20 cellular contexts compared by ENCODE assay signal in genomic region chr2:112829247-112829646, GRCh38. TPM values are rescaled to one million over a fixed set of nuclear protein-coding genes. Genes with fewer than 3 reads are reported as not detected.
"Had no signal": no experiment of that assay in that cellular context is flagged by ENCODE, and none has a peak within 500 bp of the region (broad histone marks: within the 10 kb centered on the region; RNA-seq: fewer than 3 reads in every experiment).

No MANE protein-coding gene starts in this region.

- H3K9me3 ChIP-seq: ascending aorta, gastrocnemius medialis, sigmoid colon, testis, upper lobe of right lung had no signal

- H3K4me1 ChIP-seq: ascending aorta, gastrocnemius medialis, sigmoid colon, upper lobe of right lung had no signal

- H3K4me3 Mint-ChIP-seq: activated naive CD4-positive, alpha-beta T cell treated with anti-CD3 and anti-CD28 coated beads for 36 hours; central memory CD8-positive, alpha-beta T cell; natural killer cell treated with Interleukin-12 subunit alpha and Interleukin-12 subunit beta and Interleukin-15 and Interleukin-18, amount 100 ng/mL, for 72 hours; stimulated activated memory B cell treated with anti-CD40 and anti-IgM and Interleukin-4, amounts not matched to agents 10 μg/mL and 1 μg/mL and 100 μg/mL, for 72 hours had no signal

- ATAC-seq: gastrocnemius medialis; left lobe of liver; natural killer cell treated with Interleukin-12 subunit alpha and Interleukin-12 subunit beta and Interleukin-15 and Interleukin-18, amount 100 ng/mL, for 72 hours; stimulated activated memory B cell treated with anti-CD40 and anti-IgM and Interleukin-4, amounts not matched to agents 10 μg/mL and 1 μg/mL and 100 μg/mL, for 72 hours; upper lobe of right lung had no signal

- H3K9me3 Mint-ChIP-seq: activated naive CD4-positive, alpha-beta T cell treated with anti-CD3 and anti-CD28 coated beads for 36 hours; activated T-helper 2 cell treated with anti-CD3 and anti-CD28 coated beads, Interferon-gamma antibody, Interleukin-2, Interleukin-4, amounts not matched to agents 10 μg/mL and 5 μg/mL and 100 μg/mL, durations not matched to agents 14 hours and 24 hours and 36 hours; central memory CD8-positive, alpha-beta T cell; stimulated activated memory B cell treated with anti-CD40 and anti-IgM and Interleukin-4, amounts not matched to agents 10 μg/mL and 1 μg/mL and 100 μg/mL, for 72 hours had no signal

- H3K27me3 Mint-ChIP-seq: stimulated activated memory B cell treated with anti-CD40 and anti-IgM and Interleukin-4, amounts not matched to agents 10 μg/mL and 1 μg/mL and 100 μg/mL, for 72 hours had no signal

- H3K27ac Mint-ChIP-seq: activated naive CD4-positive, alpha-beta T cell treated with anti-CD3 and anti-CD28 coated beads for 36 hours; stimulated activated memory B cell treated with anti-CD40 and anti-IgM and Interleukin-4, amounts not matched to agents 10 μg/mL and 1 μg/mL and 100 μg/mL, for 72 hours had no signal

- H3K36me3 ChIP-seq: ascending aorta, gastrocnemius medialis, sigmoid colon, upper lobe of right lung had no signal

- H3K36me3 Mint-ChIP-seq: natural killer cell treated with Interleukin-12 subunit alpha and Interleukin-12 subunit beta and Interleukin-15 and Interleukin-18, amount 100 ng/mL, for 72 hours had no signal

- DNase-seq: activated CD4-positive, alpha-beta T cell treated with anti-CD3 and anti-CD28 coated beads for 1 hour; activated CD4-positive, alpha-beta T cell treated with anti-CD3 and anti-CD28 coated beads, Interleukin-2, amount 50 U/mL, for 48 hours; activated naive CD4-positive, alpha-beta T cell treated with anti-CD3 and anti-CD28 coated beads for 36 hours; gastrocnemius medialis; head of caudate nucleus; nucleus accumbens; posterior cingulate gyrus; sigmoid colon; stimulated activated CD4-positive, alpha-beta T cell treated with anti-CD3 and anti-CD28 coated beads, Interleukin-4, amount 100 ng/mL, for 4 hours; testis; upper lobe of right lung had no signal

- H3K27me3 ChIP-seq: ascending aorta, gastrocnemius medialis, sigmoid colon, testis, upper lobe of right lung had no signal

- H3K4me3 ChIP-seq: ascending aorta, coronary artery, gastrocnemius medialis, lung, sigmoid colon, testis, upper lobe of right lung had no signal

- H3K27ac ChIP-seq: ascending aorta, coronary artery, gastrocnemius medialis, sigmoid colon, testis, upper lobe of right lung, VCaP had no signal

RNA-seq across cellular contexts. Expression of gene IL1B, which starts 7.3 kb away (rescaled TPM):
- total RNA-seq: activated naive CD4-positive, alpha-beta T cell treated with anti-CD3 and anti-CD28 coated beads for 36 hours; activated T-helper 2 cell treated with anti-CD3 and anti-CD28 coated beads, Interferon-gamma antibody, Interleukin-2, Interleukin-4, amounts not matched to agents 10 μg/mL and 5 μg/mL and 100 μg/mL, durations not matched to agents 14 hours and 24 hours and 36 hours; ascending aorta; gastrocnemius medialis; left lobe of liver had no signal

RNA-seq across cellular contexts. Expression of gene IL1A, which starts 45.0 kb away (rescaled TPM):
- total RNA-seq: ascending aorta, gastrocnemius medialis, left lobe of liver, sigmoid colon had no signal
